ENCODE assay signal across 8 cellular contexts in the genomic region with DNA sequence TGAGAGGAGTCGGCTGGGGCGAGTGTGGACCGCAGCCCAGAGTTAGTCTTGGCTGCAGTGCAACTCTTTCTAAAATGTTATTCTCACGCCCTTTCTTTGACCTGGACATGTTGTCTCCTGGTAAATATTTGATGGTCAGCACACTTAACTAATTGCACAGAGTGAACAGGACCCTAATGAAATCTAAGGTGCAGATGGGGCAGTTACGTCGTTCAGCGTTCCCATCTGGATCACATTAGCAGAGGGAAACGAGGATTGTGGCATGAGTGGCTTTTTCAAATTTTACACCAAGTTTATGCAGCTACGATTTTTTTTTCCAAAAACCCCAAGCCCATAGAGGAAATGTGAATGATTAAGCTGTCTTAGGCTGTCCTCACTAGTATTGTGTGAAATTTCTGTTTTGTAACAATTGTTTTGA. TPM values are rescaled to one million over a fixed set of nuclear protein-coding genes. Genes with fewer than 3 reads are reported as not detected.
A peak's percentile ranks its signal among the peaks of the same experiment; 100 is the strongest.
DNase-seq lines count a peak whose midpoint lies in the region; ATAC-seq, FAIRE-seq and TF ChIP-seq lines count a peak whose summit lies in the region.

No MANE protein-coding gene starts in this region.

- no peaks in the 10 kb centered on the region for H3K36me3 ChIP-seq in GM23248 (ENCODE audit: low read depth)
- no peaks in the 10 kb centered on the region for H3K36me3 ChIP-seq in small intestine (ENCODE audit: control insufficient read depth in 2 of 2, insufficient read depth in 2 of 2, low read length in 2 of 2)

- H3F3A ChIP-seq in GM23248 (ENCODE audit: insufficient read depth): peaks cover 23% of the 10 kb centered on the region

- H3K9me3 ChIP-seq in GM23248 (ENCODE audit: low read depth): no peaks in the 10 kb centered on the region
- H3K9me3 ChIP-seq in small intestine (ENCODE audit: control insufficient read depth, low read depth): no peaks in the 10 kb centered on the region

- DNase-seq in GM23248 (peak; percentile 75), activated B cell treated with CpG ODN at 0.5 μM for 24 hours (no peak), glutamatergic neuron (no peak), small intestine (no peak), globus pallidus (ENCODE audit: low spot score) (no peak), left colon (no peak), ecto neural progenitor cell (ENCODE audit: low spot score) (no peak), posterior cingulate gyrus (no peak)

- H3K4me1 Mint-ChIP-seq in activated B cell treated with CpG ODN at 0.5 μM for 24 hours (peaks cover 64% of the 10 kb centered on the region), glutamatergic neuron (ENCODE audit: low read depth, unreplicated experiment) (peaks cover 25% of the 10 kb centered on the region)

- no peaks in the 10 kb centered on the region for H3K27me3 Mint-ChIP-seq in activated B cell treated with CpG ODN at 0.5 μM for 24 hours
- H3K27me3 Mint-ChIP-seq in glutamatergic neuron (ENCODE audit: unreplicated experiment): peaks cover 12% of the 10 kb centered on the region

- peaks cover 84% of the 10 kb centered on the region for H3K79me2 ChIP-seq in GM23248 (ENCODE audit: insufficient read depth)

- H3K4me1 ChIP-seq in GM23248 (ENCODE audit: insufficient read depth): peaks cover 25% of the 10 kb centered on the region
- H3K4me1 ChIP-seq in small intestine (ENCODE audit: control insufficient read depth in 2 of 2, insufficient read depth in 1 of 2, low read depth in 1 of 2, low read length in 1 of 2): peaks cover 3 to 6% of the 10 kb centered on the region in 2 donors

- CTCF ChIA-PET in activated B cell treated with CpG ODN at 0.5 μM for 24 hours (lab: Charles Lee): interaction anchor here (1.4 kb wide), 1 partner anchor 105 kb away, joined by 5 read pairs; no protein-coding TSS in a partner anchor

- no peaks in the 10 kb centered on the region for H3K9me3 Mint-ChIP-seq in activated B cell treated with CpG ODN at 0.5 μM for 24 hours
- H3K9me3 Mint-ChIP-seq in glutamatergic neuron (ENCODE audit: unreplicated experiment): peaks cover 18% of the 10 kb centered on the region

- H3K27ac Mint-ChIP-seq in activated B cell treated with CpG ODN at 0.5 μM for 24 hours (peak overlapping the region; percentile 98), glutamatergic neuron (ENCODE audit: unreplicated experiment) (peak overlapping the region; percentile 99)

- H3K9ac ChIP-seq in GM23248: peak overlapping the region; percentile 86

- peak overlapping the region; percentile 76 for H3K4me2 ChIP-seq in GM23248 (ENCODE audit: unreplicated experiment)

- peaks cover 17% of the 10 kb centered on the region for H3K36me3 Mint-ChIP-seq in activated B cell treated with CpG ODN at 0.5 μM for 24 hours (ENCODE audit: low read depth)
- no peaks in the 10 kb centered on the region for H3K36me3 Mint-ChIP-seq in glutamatergic neuron (ENCODE audit: unreplicated experiment)

- H3K4me3 Mint-ChIP-seq in activated B cell treated with CpG ODN at 0.5 μM for 24 hours (peak overlapping the region; percentile 100), glutamatergic neuron (ENCODE audit: unreplicated experiment) (peak overlapping the region; percentile 99)

- H3K27ac ChIP-seq in GM23248: peak overlapping the region; percentile 88
- peak overlapping the region; percentile 79 to 96 for H3K27ac ChIP-seq in small intestine (ENCODE audit: low read depth in 1 of 2, low read length in 1 of 2)

- no peaks in the 10 kb centered on the region for H3K27me3 ChIP-seq in GM23248 (replicated peaks; ENCODE audit: insufficient read depth)
- no peaks in the 10 kb centered on the region for H3K27me3 ChIP-seq in small intestine (ENCODE audit: control insufficient read depth in 2 of 2, insufficient read depth in 2 of 2, low read length in 2 of 2)

- ATAC-seq in activated B cell treated with CpG ODN at 0.5 μM for 24 hours (ENCODE audit: low read depth) (no peak), left colon (no peak)

- peaks cover 6% of the 10 kb centered on the region; the same call in 1 of the 2 replicates for H4K20me1 ChIP-seq in GM23248 (ENCODE audit: insufficient read depth)

- peak overlapping the region; percentile 89 for H2AFZ ChIP-seq in GM23248

- 0 to 2% methylated on average over 9 of the region's 9 CpGs for WGBS in GM23248 (ENCODE audit: low coverage in 1 of 2, low lambda C conversion rate in 2 of 2, missing lambda C conversion rate in 2 of 2), 2 experiments
- 0 to 1% (median 1%) methylated on average over 9 of the region's 9 CpGs for WGBS in small intestine, 3 donors

- H3K4me3 ChIP-seq in GM23248 (peak overlapping the region; percentile 91), small intestine (ENCODE audit: low read depth in 1 of 2, low read length in 2 of 2) (peak overlapping the region; percentile 56 to 62)

- intact Hi-C loops in activated B cell treated with CpG ODN at 0.5 μM for 24 hours (cut with micrococcal nuclease) (loop anchor here (1.0 to 5.0 kb wide), 13 partner anchors 9 to 1651 kb away; partner anchors contain the start of genes KLF9 and ZFAND5), left colon (cut with DNase I, micrococcal nuclease) (no loop called here), posterior cingulate gyrus (cut with DNase I) (loop anchor here (5.0 kb wide), 1 partner anchor 100 kb away; no protein-coding TSS in a partner anchor)

- no peak for FAIRE-seq in small intestine (lab: Jason Lieb, UNC)

- POLR2A ChIA-PET in activated B cell treated with CpG ODN at 0.5 μM for 24 hours (lab: Charles Lee): interaction anchor here (1.0 to 4.3 kb wide), 13 partner anchors 10 to 1493 kb away, joined by 3 to 38 read pairs (median 6); partner anchors contain the start of genes CEMIP2 and ZFAND5

- TF ChIP-seq CTCF in activated B cell treated with CpG ODN at 0.5 μM for 24 hours (IDR thresholded peaks at IDR 0.05): no peak
- TF ChIP-seq CTCF in glutamatergic neuron (IDR thresholded peaks at IDR 0.05; ENCODE audit: partially characterized antibody, unreplicated experiment): no peak

- in situ Hi-C loops in GM23248 (cut with MboI): no loop called here

- H3K9me2 ChIP-seq in GM23248 (ENCODE audit: insufficient read depth): no peaks in the 10 kb centered on the region

RNA-seq across cellular contexts. Expression of gene C9orf85, which starts 0.5 kb away (rescaled TPM):
- 12.1 and 16.3 TPM in 2 replicates for total RNA-seq in GM23248 (2014; rRNA removed; shearing (Covaris generic))
- polyA plus RNA-seq in GM23248 (2016; fragmentation: Nextera tagmentation; extraction: Ambion mirVana): 11.8 and 13.2 TPM in 2 replicates
- total RNA-seq in activated B cell treated with CpG ODN at 0.5 μM for 24 hours: 9.5 and 9.8 TPM in 2 replicates
- 11.1 TPM for total RNA-seq in glutamatergic neuron (ENCODE audit: unreplicated experiment)
- 10 to 100 TPM; 14.1 to 35.7 (median 22.1) TPM for polyA plus RNA-seq in small intestine
- 10 to 100 TPM; 13.5 to 16.9 TPM for total RNA-seq in left colon

RNA-seq across cellular contexts. Expression of gene ABHD17B, which starts 0.9 kb away (rescaled TPM):
- 10.7 and 14.4 TPM in 2 replicates for total RNA-seq in GM23248 (2014; rRNA removed; shearing (Covaris generic))
- polyA plus RNA-seq in GM23248 (2016; fragmentation: Nextera tagmentation; extraction: Ambion mirVana) (6.3 and 7.7 TPM in 2 replicates), small intestine (10 to 100 TPM; 12.5 to 28.0 (median 21.9) TPM)
- total RNA-seq in activated B cell treated with CpG ODN at 0.5 μM for 24 hours (17.0 and 18.6 TPM in 2 replicates), glutamatergic neuron (ENCODE audit: unreplicated experiment) (41.2 TPM), left colon (10 to 100 TPM; 28.1 to 33.2 TPM)

Comparison
In these comparisons a context has a peak if more than half of its experiments do, and no peak if none do; other contexts are left out.
1. intact Hi-C loops: an anchor here in activated B cell treated with CpG ODN at 0.5 μM for 24 hours (1.0 to 5.0 kb wide) and posterior cingulate gyrus (5.0 kb wide); none called in left colon.